In genomic region chr13:84630486-84630885, GRCh38 we compare ENCODE assay signal across 25 cellular contexts.
DNase-seq lines count a peak whose midpoint lies in the region; ATAC-seq, FAIRE-seq and TF ChIP-seq lines count a peak whose summit lies in the region.
"Had no signal": no experiment of that assay in that cellular context is flagged by ENCODE, and none has a peak within 500 bp of the region (broad histone marks: within the 10 kb centered on the region; RNA-seq: fewer than 3 reads in every experiment).

No MANE protein-coding gene starts in this region.

- H3K4me3 ChIP-seq in AG10803 (ENCODE audit: low read length) (no peak overlapping the region), astrocyte (ENCODE audit: insufficient read depth, low read depth, low read length) (no peak overlapping the region), H1 (ENCODE audit: extremely low read depth in 1 of 4, insufficient read depth in 2 of 4, low read depth in 3 of 4, low read length in 4 of 4) (no peak overlapping the region)
- H3K4me3 ChIP-seq: BLaER1 treated with 17β-estradiol and CSF1 and Interleukin-3, amounts not matched to agents 10 nM and 100 nM; GM12878; GM23338; HAP-1 had no signal

- TF ChIP-seq EP300 in H1 (IDR thresholded peaks at IDR 0.05; ENCODE audit: borderline replicate concordance in 1 of 2, low read depth in 2 of 2, low read length in 2 of 2), result no peak

- H3K9me3 ChIP-seq in astrocyte (ENCODE audit: insufficient read depth, low read depth, low read length), result no peaks in the 10 kb centered on the region
- H3K9me3 ChIP-seq in H1 (ENCODE audit: insufficient read depth in 2 of 2, low read depth in 1 of 2, low read length in 1 of 2), result no peaks in the 10 kb centered on the region
- H3K9me3 ChIP-seq: BE2C, HAP-1 had no signal

- TF ChIP-seq RAD21 in H1 (IDR thresholded peaks at IDR 0.05 in 1 of 2, conservative IDR thresholded peaks at IDR 0.05 in 1 of 2; ENCODE audit: low read depth in 2 of 2, low read length in 2 of 2), result no peak

- H2BK120ac ChIP-seq in H1 (replicated peaks; ENCODE audit: low read depth, low read length), result no peak overlapping the region

- no peak overlapping the region for H2BK12ac ChIP-seq in H1 (ENCODE audit: low read depth, low read length)

- H3K27me3 ChIP-seq in astrocyte (ENCODE audit: insufficient read depth, low read length) (no peaks in the 10 kb centered on the region), H1 (replicated peaks in 1 of 4; ENCODE audit: control insufficient read depth in 3 of 4, extremely low read depth in 1 of 4, insufficient read depth in 3 of 4, low read length in 3 of 4) (no peaks in the 10 kb centered on the region)
- H3K27me3 ChIP-seq: BE2C; BLaER1 treated with 17β-estradiol and CSF1 and Interleukin-3, amounts not matched to agents 10 nM and 100 nM had no signal

- H3K18ac ChIP-seq in H1 (ENCODE audit: extremely low read depth, low read length), result no peak overlapping the region

- H3K9ac ChIP-seq in astrocyte (ENCODE audit: low read length) (no peak overlapping the region), H1 (replicated peaks in 1 of 4; ENCODE audit: extremely low read depth in 1 of 4, low read depth in 3 of 4, low read length in 3 of 4) (no peak overlapping the region)
- H3K9ac ChIP-seq: BLaER1 treated with 17β-estradiol and CSF1 and Interleukin-3, amounts not matched to agents 10 nM and 100 nM had no signal

- H3K4me1 Mint-ChIP-seq in astrocyte (ENCODE audit: low read depth, unreplicated experiment) (peaks cover 3% of the 10 kb centered on the region), osteocyte (ENCODE audit: unreplicated experiment) (peaks cover 2% of the 10 kb centered on the region)
- H3K4me1 Mint-ChIP-seq: CD14-positive monocyte; CD8-positive, alpha-beta memory T cell had no signal

- DNase-seq in AG10803 (ENCODE audit: low read depth) (peak; percentile 51), astrocyte (ENCODE audit: low read depth) (peak; percentile 88), H1 (ENCODE audit: low read depth in 1 of 2, low spot score in 2 of 2) (no peak), myocyte (ENCODE audit: low read depth) (peak; percentile 25), osteocyte (ENCODE audit: extremely low spot score, unreplicated experiment) (no peak), T1000 (lab: John Stamatoyannopoulos, UW) (no peak), left ventricle myocardium superior (no peak)
- DNase-seq: AML-193; BE2C; CD4-positive, alpha-beta T cell; CD8-positive, alpha-beta memory T cell; DMS 273 treated with DMSO at 0.1 percent for 48 hours; DMS79; EL; GDM1 had no signal

- ATAC-seq in GM18502 (IDR thresholded peaks at IDR 0.05; ENCODE audit: poor library complexity, unreplicated experiment) (no peak), left ventricle myocardium superior (no peak)
- ATAC-seq: GM12878, GM23338 had no signal

- H3K79me2 ChIP-seq in astrocyte (ENCODE audit: insufficient read depth, low read length) (no peaks in the 10 kb centered on the region), H1 (ENCODE audit: control insufficient read depth in 1 of 2, insufficient read depth in 2 of 2, low read length in 2 of 2) (no peaks in the 10 kb centered on the region)

- no peak overlapping the region for H4K91ac ChIP-seq in H1 (replicated peaks; ENCODE audit: insufficient read length, low read length)

- H4K5ac ChIP-seq in H1 (ENCODE audit: insufficient read length, low read depth, low read length), result no peak overlapping the region

- H2BK15ac ChIP-seq in H1 (ENCODE audit: low read length), result no peak overlapping the region

- H3K4ac ChIP-seq in H1 (replicated peaks; ENCODE audit: insufficient read length, low read depth, low read length), result no peak overlapping the region

- H4K20me1 ChIP-seq in astrocyte (ENCODE audit: insufficient read depth, low read length), result no peaks in the 10 kb centered on the region
- no peaks in the 10 kb centered on the region for H4K20me1 ChIP-seq in H1 (replicated peaks in 1 of 2; ENCODE audit: control insufficient read depth in 1 of 2, insufficient read depth in 2 of 2, low read length in 2 of 2)
- H4K20me1 ChIP-seq: BLaER1 treated with 17β-estradiol and CSF1 and Interleukin-3, amounts not matched to agents 10 nM and 100 nM had no signal

- H2AFZ ChIP-seq in astrocyte (ENCODE audit: low read depth, low read length) (no peak overlapping the region), H1 (ENCODE audit: low read length) (0 out of 2 replicates have a peak overlapping the region, but pooled peaks have one; percentile 57)
- H2AFZ ChIP-seq: GM23338 had no signal

- CTCF ChIA-PET in H1 (lab: Charles Lee; ENCODE audit: partially characterized antibody), result no interaction called here

- peak overlapping the region; percentile 87 for H3K27ac Mint-ChIP-seq in astrocyte (ENCODE audit: unreplicated experiment)
- no peak overlapping the region for H3K27ac Mint-ChIP-seq in osteocyte (ENCODE audit: unreplicated experiment)
- H3K27ac Mint-ChIP-seq: CD14-positive monocyte; CD4-positive, alpha-beta T cell; CD8-positive, alpha-beta memory T cell; GM23338 had no signal

- H3K27me3 Mint-ChIP-seq in astrocyte (ENCODE audit: low read depth, unreplicated experiment), result no peaks in the 10 kb centered on the region
- no peaks in the 10 kb centered on the region for H3K27me3 Mint-ChIP-seq in osteocyte (ENCODE audit: unreplicated experiment)
- H3K27me3 Mint-ChIP-seq: CD4-positive, alpha-beta T cell; CD8-positive, alpha-beta memory T cell had no signal

- no peaks in the 10 kb centered on the region for H3K79me1 ChIP-seq in H1 (ENCODE audit: low read depth, low read length)

- no peak overlapping the region for H3K23ac ChIP-seq in H1 (ENCODE audit: insufficient read length)

- POLR2A ChIA-PET in H1 (lab: Charles Lee; ENCODE audit: partially characterized antibody), result no interaction called here

- H2BK5ac ChIP-seq in H1 (ENCODE audit: low read depth, low read length), result no peak overlapping the region

- no peak overlapping the region for H3K56ac ChIP-seq in H1 (replicated peaks; ENCODE audit: insufficient read length, low read depth, low read length)

- FAIRE-seq in astrocyte (lab: Jason Lieb, UNC) (no peak), H1 (lab: Jason Lieb, UNC) (no peak)
- FAIRE-seq: A204.1, D721Med, GM12878, GM18507 had no signal

- H3K4me1 ChIP-seq in astrocyte (ENCODE audit: insufficient read depth, low read length), result no peaks in the 10 kb centered on the region
- no peaks in the 10 kb centered on the region for H3K4me1 ChIP-seq in H1 (replicated peaks in 1 of 4; ENCODE audit: control insufficient read depth in 3 of 4, insufficient read depth in 4 of 4, low read length in 3 of 4)
- H3K4me1 ChIP-seq: BLaER1 treated with 17β-estradiol and CSF1 and Interleukin-3, amounts not matched to agents 10 nM and 100 nM; HAP-1 had no signal

- intact Hi-C loops in left ventricle myocardium superior (cut with micrococcal nuclease), result no loop called here

- TF ChIP-seq POLR2A in H1 (IDR thresholded peaks at IDR 0.05; ENCODE audit: control extremely low read depth in 1 of 2, low read depth in 2 of 2, low read length in 2 of 2), result no peak

- no peak overlapping the region for H3K4me2 ChIP-seq in astrocyte (ENCODE audit: low read length)
- H3K4me2 ChIP-seq in H1 (ENCODE audit: insufficient read depth in 1 of 2, low read depth in 2 of 2, low read length in 2 of 2), result no peak overlapping the region
- H3K4me2 ChIP-seq: BLaER1 treated with 17β-estradiol and CSF1 and Interleukin-3, amounts not matched to agents 10 nM and 100 nM; GM23338 had no signal

- H3K27ac ChIP-seq in astrocyte (ENCODE audit: low read depth, low read length), result no peak overlapping the region
- no peak overlapping the region for H3K27ac ChIP-seq in H1 (ENCODE audit: low read depth, low read length)
- H3K27ac ChIP-seq: 22Rv1; BLaER1 treated with 17β-estradiol and CSF1 and Interleukin-3, amounts not matched to agents 10 nM and 100 nM had no signal

- H3K23me2 ChIP-seq in H1 (ENCODE audit: low read depth, low read length), result no peaks in the 10 kb centered on the region

- no peak overlapping the region for H4K8ac ChIP-seq in H1 (ENCODE audit: extremely low read depth, insufficient read depth, low read length)

- H3K36me3 ChIP-seq in astrocyte (ENCODE audit: insufficient read depth, low read length) (no peaks in the 10 kb centered on the region), H1 (ENCODE audit: control insufficient read depth in 2 of 4, insufficient read depth in 4 of 4, low read length in 3 of 4) (no peaks in the 10 kb centered on the region)
- H3K36me3 ChIP-seq: BE2C; BLaER1 treated with 17β-estradiol and CSF1 and Interleukin-3, amounts not matched to agents 10 nM and 100 nM; HAP-1 had no signal

- no peak for TF ChIP-seq CTCF in AG10803 (conservative IDR thresholded peaks at IDR 0.05; ENCODE audit: low read length)
- TF ChIP-seq CTCF in astrocyte (IDR thresholded peaks at IDR 0.05; ENCODE audit: insufficient read depth, low read depth, low read length), result no peak
- no peak for TF ChIP-seq CTCF in H1 (IDR thresholded peaks at IDR 0.05; ENCODE audit: control extremely low read depth in 1 of 3, insufficient read depth in 1 of 3, low read depth in 1 of 3, low read length in 3 of 3)
- TF ChIP-seq CTCF in osteocyte (IDR thresholded peaks at IDR 0.05), result no peak

- no peak overlapping the region for H2BK20ac ChIP-seq in H1 (ENCODE audit: low read length)

- H3K36me3 Mint-ChIP-seq in astrocyte (ENCODE audit: low read depth, unreplicated experiment) (no peaks in the 10 kb centered on the region), osteocyte (ENCODE audit: unreplicated experiment) (no peaks in the 10 kb centered on the region)
- H3K36me3 Mint-ChIP-seq: CD14-positive monocyte; CD8-positive, alpha-beta memory T cell had no signal

- H3K14ac ChIP-seq in H1 (ENCODE audit: insufficient read length), result no peak overlapping the region

- no peaks in the 10 kb centered on the region for H3K9me3 Mint-ChIP-seq in astrocyte (ENCODE audit: unreplicated experiment)
- H3K9me3 Mint-ChIP-seq in osteocyte (ENCODE audit: unreplicated experiment), result no peaks in the 10 kb centered on the region
- H3K9me3 Mint-ChIP-seq: CD4-positive, alpha-beta T cell; GM23338 had no signal

- no peak overlapping the region for H3K4me3 Mint-ChIP-seq in astrocyte (ENCODE audit: unreplicated experiment)
- H3K4me3 Mint-ChIP-seq in osteocyte (ENCODE audit: unreplicated experiment), result no peak overlapping the region
- H3K4me3 Mint-ChIP-seq: CD14-positive monocyte; CD4-positive, alpha-beta T cell; CD8-positive, alpha-beta memory T cell; GM23338 had no signal

- 92% methylated on average over 3 of the region's 3 CpGs; no CpG with 5 or more reads in 1 of the 2 experiments for WGBS in H1 (ENCODE audit: extremely low coverage in 1 of 2, insufficient coverage in 1 of 2, insufficient read length in 1 of 2, insufficient replicate concordance in 2 of 2, low coverage in 1 of 2, low lambda C conversion rate in 2 of 2, missing lambda C conversion rate in 1 of 2), 2 experiments

- no peak overlapping the region for H2AK5ac ChIP-seq in H1 (ENCODE audit: low read depth, low read length)

TF ChIP-seq in H1, 55 proteins besides CTCF, POLR2A, EP300 and RAD21 (continues in another document):
- TF ChIP-seq EGR1 (IDR thresholded peaks at IDR 0.05; ENCODE audit: borderline replicate concordance, low read depth, low read length), result no peak
- TF ChIP-seq TAF1 (IDR thresholded peaks at IDR 0.05; ENCODE audit: low read depth, low read length), result no peak
- TF ChIP-seq SP1 (IDR thresholded peaks at IDR 0.05; ENCODE audit: low read depth, low read length), result no peak
- no peak for TF ChIP-seq POLR2AphosphoS5 (IDR thresholded peaks at IDR 0.05; ENCODE audit: low read depth, low read length)

Comparison
In these comparisons a context has a peak if more than half of its experiments do, and no peak if none do; other contexts are left out.
1. DNase-seq: peak in AG10803 (single experiment), astrocyte (single experiment) and myocyte (single experiment); none in H1 (0 of 2), osteocyte (single experiment), T1000 (single experiment) and left ventricle myocardium superior (single experiment).